ENCODE assay signal across 26 cellular contexts in genomic region chr10:100984670-100985177, GRCh38. TPM values are rescaled to one million over a fixed set of nuclear protein-coding genes. Genes with fewer than 3 reads are reported as not detected.
DNase-seq lines count a peak whose midpoint lies in the region; ATAC-seq and TF ChIP-seq lines count a peak whose summit lies in the region.
"Had no signal": no experiment of that assay in that cellular context is flagged by ENCODE, and none has a peak within 500 bp of the region (broad histone marks: within the 10 kb centered on the region; RNA-seq: fewer than 3 reads in every experiment).

No MANE protein-coding gene starts in this region.

- no peak overlapping the region for H2BK20ac ChIP-seq in H9 (ENCODE audit: low read depth, low read length, poor library complexity, severe bottlenecking)

- 94% methylated on average over 2 of the region's 2 CpGs for WGBS in hepatocyte (ENCODE audit: low lambda C conversion rate, missing lambda C conversion rate)
- WGBS in H9 (ENCODE audit: extremely low coverage, insufficient read length, low lambda C conversion rate), result no CpG with 5 or more reads among the region's 2 CpGs

- H3K36me3 Mint-ChIP-seq in CD14-positive monocyte (peaks cover 44 to 45% of the 10 kb centered on the region in 2 donors), neural progenitor cell (peaks cover 19% of the 10 kb centered on the region), H9 (ENCODE audit: insufficient read depth in 1 of 3, low read depth in 3 of 3) (peaks cover 15 to 37% (median 33%) of the 10 kb centered on the region in 3 experiments; a peak in 6 of 7 replicates)

- H3K36me3 ChIP-seq in HCT116 (ENCODE audit: control insufficient read depth in 1 of 2, insufficient read depth in 2 of 2, low read length in 2 of 2), result peaks cover 14 to 23% of the 10 kb centered on the region in 2 experiments; a peak in 3 of 4 replicates
- no peaks in the 10 kb centered on the region for H3K36me3 ChIP-seq in hepatocyte (replicated peaks; ENCODE audit: insufficient read depth, low read depth)
- no peaks in the 10 kb centered on the region for H3K36me3 ChIP-seq in neural progenitor cell

- no peak for TF ChIP-seq POLR2A in HCT116 (IDR thresholded peaks at IDR 0.05; ENCODE audit: borderline replicate concordance, extremely low read depth, insufficient read depth, insufficient read length)

- H2BK15ac ChIP-seq in H9 (ENCODE audit: low read depth, low read length), result no peak overlapping the region

- H3F3A ChIP-seq in neural progenitor cell (ENCODE audit: low read depth), result peaks cover 5% of the 10 kb centered on the region

- H3K18ac ChIP-seq in H9 (ENCODE audit: insufficient read length, low read depth, low read length), result no peak overlapping the region

- H3K27me3 ChIP-seq in HCT116 (ENCODE audit: insufficient read depth, low read length) (no peaks in the 10 kb centered on the region), hepatocyte (no peaks in the 10 kb centered on the region), neural progenitor cell (no peaks in the 10 kb centered on the region), H9 (ENCODE audit: insufficient read depth, low read length) (no peaks in the 10 kb centered on the region)
- H3K27me3 ChIP-seq: BLaER1 treated with 17β-estradiol and CSF1 and Interleukin-3, amounts not matched to agents 10 nM and 100 nM; foreskin keratinocyte; heart left ventricle; left lung; pancreas; right atrium auricular region had no signal

- DNase-seq in CD14-positive monocyte (ENCODE audit: low spot score), result peak; percentile 14
- no peak for DNase-seq in HCT116 (ENCODE audit: low read depth, low spot score)
- DNase-seq in hepatocyte (ENCODE audit: low spot score), result no peak
- DNase-seq in neural progenitor cell (ENCODE audit: low spot score), result no peak
- no peak for DNase-seq in H9
- no peak for DNase-seq in NCI-H2227 (lab: John Stamatoyannopoulos, UW; ENCODE audit: unreplicated experiment)
- DNase-seq: activated naive CD4-positive, alpha-beta T cell treated with anti-CD3 and anti-CD28 coated beads, Interleukin-2, amount 50 U/mL, for 16 hours; activated T-cell treated with anti-CD3 and anti-CD28 coated beads for 4 hours; DMS79 treated with DMSO at 0.1 percent for 48 hours; foreskin keratinocyte; GF-D8; heart left ventricle; left lung; mesendoderm; naive B cell; NCI-H1436 treated with DMSO at 0.1 percent for 48 hours; NCI-H82; stimulated activated CD4-positive, alpha-beta T cell treated with anti-CD3 and anti-CD28 coated beads, Interleukin-2, amount 100 ng/mL, for 48 hours; T-cell had no signal

- ATAC-seq in HCT116 (no peak), GM21619 (IDR thresholded peaks at IDR 0.05; ENCODE audit: unreplicated experiment) (no peak), GM18867 (IDR thresholded peaks at IDR 0.05; ENCODE audit: unreplicated experiment) (no peak)
- ATAC-seq: foreskin keratinocyte, heart left ventricle, left lung, pancreas, T-cell had no signal

- no peak overlapping the region for H2BK120ac ChIP-seq in H9 (ENCODE audit: low read depth, low read length, poor library complexity, severe bottlenecking)

- no peak overlapping the region for H3T11ph ChIP-seq in H9 (ENCODE audit: low read length)

- H3K4me1 ChIP-seq in HCT116 (ENCODE audit: control insufficient read depth in 1 of 2, insufficient read depth in 2 of 2, low read length in 2 of 2), result peaks cover 10 to 28% of the 10 kb centered on the region in 2 experiments; a peak in 3 of 4 replicates
- peaks cover 14% of the 10 kb centered on the region for H3K4me1 ChIP-seq in hepatocyte (ENCODE audit: insufficient read depth)
- H3K4me1 ChIP-seq in neural progenitor cell, result peaks cover 14% of the 10 kb centered on the region
- H3K4me1 ChIP-seq in H9 (ENCODE audit: insufficient read depth, low read length), result no peaks in the 10 kb centered on the region; the same call in 1 of the 2 replicates

- no peak overlapping the region for H3K4ac ChIP-seq in H9 (ENCODE audit: low read depth, low read length)

- H2AFZ ChIP-seq in HCT116 (ENCODE audit: low read depth, low read length, poor library complexity, severe bottlenecking) (no peak overlapping the region), hepatocyte (no peak overlapping the region), neural progenitor cell (replicated peaks) (no peak overlapping the region), H9 (ENCODE audit: low read length) (no peak overlapping the region)

- no peak overlapping the region for H3K23ac ChIP-seq in H9 (ENCODE audit: insufficient read length, low read depth, low read length)

- H3K9me2 ChIP-seq in HCT116 (ENCODE audit: insufficient read depth), result no peaks in the 10 kb centered on the region
- no peaks in the 10 kb centered on the region for H3K9me2 ChIP-seq in hepatocyte (replicated peaks; ENCODE audit: insufficient read depth)

- H3K4me3 Mint-ChIP-seq in CD14-positive monocyte (no peak overlapping the region), neural progenitor cell (peak overlapping the region; percentile 98), H9 (no peak overlapping the region)

- H3K9ac ChIP-seq in HCT116 (ENCODE audit: low read length), result no peak overlapping the region
- no peak overlapping the region for H3K9ac ChIP-seq in neural progenitor cell
- H3K9ac ChIP-seq in H9 (ENCODE audit: extremely low read depth, insufficient read length, low read length), result no peak overlapping the region
- H3K9ac ChIP-seq: KMS-11 had no signal

- RAD21 ChIA-PET in HCT116 (lab: Charles Lee; ENCODE audit: low non-redundant PET in 1 of 2, low total read pairs in 2 of 2, uncharacterized antibody in 2 of 2, unreplicated experiment in 2 of 2), result no interaction called here

- no peak overlapping the region for H2BK5ac ChIP-seq in H9 (ENCODE audit: insufficient read length, low read length)

- no peak overlapping the region for H3K27ac Mint-ChIP-seq in CD14-positive monocyte
- peak overlapping the region; percentile 65 for H3K27ac Mint-ChIP-seq in neural progenitor cell
- H3K27ac Mint-ChIP-seq in H9, result no peak overlapping the region; a peak in 1 of 7 replicates
- H3K27ac Mint-ChIP-seq: T-cell had no signal

- intact Hi-C loops in CD14-positive monocyte (cut with micrococcal nuclease) (loop anchor here (5.0 to 10.0 kb wide), 2 partner anchors 70 to 72 kb away; partner anchors contain the start of gene SLF2 (in 2 of the 2)), HCT116 (cut with micrococcal nuclease) (no loop called here)

- CTCF ChIA-PET in HCT116 (lab: Charles Lee), result no interaction called here

- no peak overlapping the region for H3K4me3 ChIP-seq in HCT116 (replicated peaks in 1 of 2; ENCODE audit: low read depth in 1 of 2, low read length in 2 of 2)
- no peak overlapping the region for H3K4me3 ChIP-seq in hepatocyte
- no peak overlapping the region for H3K4me3 ChIP-seq in neural progenitor cell
- H3K4me3 ChIP-seq: BLaER1 treated with 17β-estradiol and CSF1 and Interleukin-3, amounts not matched to agents 10 nM and 100 nM; heart left ventricle; left lung; pancreas; right atrium auricular region had no signal

- no peak overlapping the region for H4K91ac ChIP-seq in H9 (ENCODE audit: insufficient read length, low read depth, low read length)

- no peaks in the 10 kb centered on the region for H4K20me1 ChIP-seq in HCT116 (ENCODE audit: insufficient read depth)
- H4K20me1 ChIP-seq in hepatocyte (ENCODE audit: insufficient read depth, poor library complexity, severe bottlenecking), result no peaks in the 10 kb centered on the region
- H4K20me1 ChIP-seq in neural progenitor cell (ENCODE audit: low read depth), result peaks cover 15% of the 10 kb centered on the region
- H4K20me1 ChIP-seq in H9 (ENCODE audit: control insufficient read depth, insufficient read depth, insufficient read length), result no peaks in the 10 kb centered on the region

- no peaks in the 10 kb centered on the region for H3K9me3 ChIP-seq in HCT116 (ENCODE audit: control insufficient read depth in 1 of 2, insufficient read depth in 1 of 2, low read depth in 1 of 2, low read length in 2 of 2)
- no peaks in the 10 kb centered on the region for H3K9me3 ChIP-seq in hepatocyte (ENCODE audit: low read depth)
- H3K9me3 ChIP-seq in neural progenitor cell (ENCODE audit: low read depth), result no peaks in the 10 kb centered on the region
- no peaks in the 10 kb centered on the region for H3K9me3 ChIP-seq in H9 (ENCODE audit: control insufficient read depth, low read depth, low read length)
- H3K9me3 ChIP-seq: BLaER1 treated with 17β-estradiol and CSF1 and Interleukin-3, amounts not matched to agents 10 nM and 100 nM; heart left ventricle; left lung; pancreas; right atrium auricular region had no signal

- H3K14ac ChIP-seq in H9 (ENCODE audit: insufficient read depth, low read length), result no peak overlapping the region

- H3K4me1 Mint-ChIP-seq in CD14-positive monocyte, result peaks cover 25% of the 10 kb centered on the region
- peaks cover 14% of the 10 kb centered on the region for H3K4me1 Mint-ChIP-seq in neural progenitor cell
- H3K4me1 Mint-ChIP-seq in H9, result peaks cover 9 to 16% of the 10 kb centered on the region in 2 experiments

- BruUV-seq in HCT116 (replicated peaks; lab: Mats Ljungman, UMichigan), result no TSS peak

- POLR2A ChIA-PET in HCT116 (lab: Charles Lee), result no interaction called here

- no peak overlapping the region for H3K56ac ChIP-seq in H9 (ENCODE audit: insufficient read length, low read depth, low read length)

- H3K23me2 ChIP-seq in H9 (ENCODE audit: insufficient read length, low read depth, low read length, poor library complexity, severe bottlenecking), result peaks cover 8% of the 10 kb centered on the region

- H3K79me2 ChIP-seq in HCT116 (ENCODE audit: insufficient read depth, low read length), result peaks cover 44% of the 10 kb centered on the region
- H3K79me2 ChIP-seq in hepatocyte, result peaks cover 34% of the 10 kb centered on the region
- H3K79me2 ChIP-seq in neural progenitor cell (ENCODE audit: low read depth), result peaks cover 42% of the 10 kb centered on the region
- peaks cover 14% of the 10 kb centered on the region; the same call in 1 of the 2 replicates for H3K79me2 ChIP-seq in H9 (ENCODE audit: insufficient read depth, low read length)

- H4K5ac ChIP-seq in H9 (ENCODE audit: insufficient read length, low read depth, low read length), result no peak overlapping the region

- no peak overlapping the region for H4K8ac ChIP-seq in H9 (replicated peaks; ENCODE audit: insufficient read length, low read depth, low read length)

- H3K79me1 ChIP-seq in H9 (ENCODE audit: insufficient read depth, low read depth, low read length, poor library complexity, severe bottlenecking), result peaks cover 14% of the 10 kb centered on the region

- H2BK12ac ChIP-seq in H9 (ENCODE audit: insufficient read length, low read depth, low read length), result no peak overlapping the region

- no peak overlapping the region for H3K27ac ChIP-seq in HCT116 (ENCODE audit: low read depth, low read length)
- H3K27ac ChIP-seq in hepatocyte, result peak overlapping the region; percentile 27
- H3K27ac ChIP-seq in neural progenitor cell, result no peak overlapping the region
- H3K27ac ChIP-seq in H9 (ENCODE audit: insufficient read length, low read depth, low read length), result no peak overlapping the region
- H3K27ac ChIP-seq: BLaER1 treated with 17β-estradiol and CSF1 and Interleukin-3, amounts not matched to agents 10 nM and 100 nM; foreskin keratinocyte; heart left ventricle; KMS-11; left lung; pancreas; right atrium auricular region; RWPE1 had no signal

- peaks cover 0 to 6% (median 4%) of the 10 kb centered on the region in 7 donors for H3K9me3 Mint-ChIP-seq in CD14-positive monocyte
- no peaks in the 10 kb centered on the region for H3K9me3 Mint-ChIP-seq in neural progenitor cell
- H3K9me3 Mint-ChIP-seq in H9, result peaks cover 0 to 2% of the 10 kb centered on the region in 2 experiments; a peak in 3 of 5 replicates
- H3K9me3 Mint-ChIP-seq: T-cell had no signal

- peaks cover 0 to 2% (median 0%) of the 10 kb centered on the region in 3 donors for H3K27me3 Mint-ChIP-seq in CD14-positive monocyte (ENCODE audit: low read depth in 3 of 3)
- H3K27me3 Mint-ChIP-seq in neural progenitor cell (ENCODE audit: insufficient read depth, low read depth), result peaks cover 12% of the 10 kb centered on the region
- H3K27me3 Mint-ChIP-seq in H9 (ENCODE audit: low read depth), result no peaks in the 10 kb centered on the region
- H3K27me3 Mint-ChIP-seq: naive B cell, T-cell had no signal

- H3K4me2 ChIP-seq in HCT116 (ENCODE audit: low read length) (no peak overlapping the region), hepatocyte (no peak overlapping the region), neural progenitor cell (no peak overlapping the region), H9 (ENCODE audit: insufficient read depth, insufficient read length, low read length) (no peak overlapping the region)
- H3K4me2 ChIP-seq: KMS-11 had no signal

- TF ChIP-seq CTCF in CD14-positive monocyte (IDR thresholded peaks at IDR 0.05) (no peak), HCT116 (IDR thresholded peaks at IDR 0.05 in 2 of 3, conservative IDR thresholded peaks at IDR 0.05 in 1 of 3; ENCODE audit: borderline replicate concordance in 1 of 3, insufficient read depth in 1 of 3, low read depth in 2 of 3, low read length in 2 of 3) (no peak), hepatocyte (IDR thresholded peaks at IDR 0.05; ENCODE audit: poor library complexity) (no peak), neural progenitor cell (IDR thresholded peaks at IDR 0.05) (no peak), H9 (conservative IDR thresholded peaks at IDR 0.05) (no peak)

- no peak for TF ChIP-seq RAD21 in HCT116 (IDR thresholded peaks at IDR 0.05; ENCODE audit: low read depth)

- H2AK5ac ChIP-seq in H9 (ENCODE audit: insufficient read length, low read length), result no peak overlapping the region

RNA-seq across cellular contexts. Expression of gene MRPL43, which starts 2.6 kb away (rescaled TPM):
- polyA plus RNA-seq in CD14-positive monocyte (100 to 1,000 TPM in 1 of 2 donors, 10 to 100 TPM in 1; 98.0 to 123 TPM), hepatocyte (111 and 112 TPM in 2 replicates)
- total RNA-seq in HCT116 (2021; ENCODE audit: unreplicated experiment) (136 TPM), hepatocyte (60.1 and 65.9 TPM in 2 replicates), neural progenitor cell (ENCODE audit: low replicate concordance) (24.5 and 55.8 TPM in 2 replicates), H9 (2021) (70.3 and 71.0 TPM in 2 replicates)
- 153 and 159 TPM in 2 replicates for polyA plus RNA-seq in HCT116 (2012)

RNA-seq across cellular contexts. Expression of gene TWNK, which starts 2.6 kb away (rescaled TPM):
- polyA plus RNA-seq in CD14-positive monocyte, result under 1 TPM; 0.31 to 0.69 TPM
- 42.1 TPM for total RNA-seq in HCT116 (2021; ENCODE audit: unreplicated experiment)
- polyA plus RNA-seq in HCT116 (2012), result 39.7 and 42.4 TPM in 2 replicates
- total RNA-seq in hepatocyte, result 3.2 and 5.0 TPM in 2 replicates
- 4.0 and 5.1 TPM in 2 replicates for polyA plus RNA-seq in hepatocyte
- 6.4 and 7.1 TPM in 2 replicates for total RNA-seq in neural progenitor cell (ENCODE audit: low replicate concordance)
- 38.7 and 41.7 TPM in 2 replicates for total RNA-seq in H9 (2021)

RNA-seq across cellular contexts. Expression of gene LZTS2, which starts 14.9 kb away (rescaled TPM):
- polyA plus RNA-seq in CD14-positive monocyte (1 to 10 TPM; 2.8 to 3.3 TPM), hepatocyte (88.5 and 90.7 TPM in 2 replicates)
- total RNA-seq in HCT116 (2021; ENCODE audit: unreplicated experiment) (93.0 TPM), hepatocyte (62.9 and 73.6 TPM in 2 replicates), neural progenitor cell (ENCODE audit: low replicate concordance) (34.7 and 111 TPM in 2 replicates), H9 (2021) (69.1 and 71.3 TPM in 2 replicates)
- polyA plus RNA-seq in HCT116 (2012), result 75.6 and 78.8 TPM in 2 replicates

RNA-seq across cellular contexts. Expression of gene SEMA4G, which starts 15.4 kb away (rescaled TPM):
- polyA plus RNA-seq in CD14-positive monocyte, result not detected
- 29.4 TPM for total RNA-seq in HCT116 (2021; ENCODE audit: unreplicated experiment)
- polyA plus RNA-seq in HCT116 (2012), result 31.8 and 34.3 TPM in 2 replicates
- 48.6 and 54.8 TPM in 2 replicates for total RNA-seq in hepatocyte
- 28.6 and 38.9 TPM in 2 replicates for polyA plus RNA-seq in hepatocyte
- 2.3 and 5.4 TPM in 2 replicates for total RNA-seq in neural progenitor cell (ENCODE audit: low replicate concordance)
- total RNA-seq in H9 (2021), result 8.1 and 8.5 TPM in 2 replicates

RNA-seq across cellular contexts. Expression of gene PDZD7, which starts 46.2 kb away (rescaled TPM):
- polyA plus RNA-seq in CD14-positive monocyte (not detected), hepatocyte (8.4 and 10.5 TPM in 2 replicates)
- total RNA-seq in HCT116 (2021; ENCODE audit: unreplicated experiment) (6.1 TPM), hepatocyte (2.5 and 6.0 TPM in 2 replicates), neural progenitor cell (ENCODE audit: low replicate concordance) (0.25 TPM in 1 of 2 replicates, not detected in the other), H9 (2021) (1.7 and 2.0 TPM in 2 replicates)
- 4.8 and 6.1 TPM in 2 replicates for polyA plus RNA-seq in HCT116 (2012)
